8 cellular contexts compared by ENCODE assay signal in the genomic region with DNA sequence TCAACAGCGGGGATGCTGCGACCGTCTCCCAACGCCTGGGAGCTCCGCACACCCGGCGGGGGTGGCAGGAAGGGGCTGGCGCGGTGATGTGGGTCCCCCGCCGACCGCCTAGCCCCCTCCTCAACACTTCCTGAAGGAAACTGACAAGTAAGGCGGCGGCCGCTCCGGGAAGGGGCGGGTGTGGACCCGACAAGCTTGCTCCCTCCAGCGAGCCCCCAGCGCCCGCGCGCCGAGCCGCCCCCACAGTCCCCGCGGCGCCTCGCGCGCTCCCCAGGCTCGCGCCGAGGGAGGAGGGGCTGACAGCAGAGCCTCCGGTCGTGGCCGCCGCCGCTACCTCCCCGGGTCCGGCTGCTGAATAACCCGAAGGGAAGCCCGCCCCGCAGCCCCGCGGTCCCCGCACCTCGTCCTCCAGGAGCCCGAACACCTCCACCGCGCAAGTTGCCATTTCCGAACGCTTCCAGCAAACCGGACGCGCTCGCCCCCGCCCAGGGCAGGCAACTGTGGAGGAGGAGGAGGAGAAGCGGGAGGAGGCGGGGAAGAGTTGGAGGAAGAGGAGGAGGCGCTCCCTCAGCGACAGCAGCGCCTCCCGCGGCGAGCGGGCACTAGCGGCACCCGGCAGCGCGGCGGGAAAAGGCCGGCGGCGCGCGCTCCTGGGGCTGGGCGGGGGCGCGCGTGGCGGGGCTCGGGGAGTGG. TPM values are rescaled to one million over a fixed set of nuclear protein-coding genes. Genes with fewer than 3 reads are reported as not detected.
A peak's percentile ranks its signal among the peaks of the same experiment; 100 is the strongest.
DNase-seq lines count a peak whose midpoint lies in the region; ATAC-seq and TF ChIP-seq lines count a peak whose summit lies in the region.

A gene (minus strand): TSS at position 502 of the 693 bp plus-strand sequence. CDS start 57 bp downstream, at position 445.

- peak; percentile 67 for DNase-seq in NOMO-1 treated with DMSO at 0.1 percent for 48 hours (lab: John Stamatoyannopoulos, UW; ENCODE audit: unreplicated experiment)
- peak; percentile 81 for DNase-seq in activated CD8-positive, alpha-beta memory T cell treated with anti-CD3 and anti-CD28 coated beads, Interleukin-2, amount 10 ng/mL, durations not matched to agents 7 days and 5 days
- peak; percentile 94 for DNase-seq in mesenteric fat pad (ENCODE audit: low spot score)
- peak; percentile 31 for DNase-seq in stimulated activated CD8-positive, alpha-beta memory T cell treated with anti-CD3 and anti-CD28 coated beads, Interleukin-15, amount 100 ng/mL, for 1 hour (ENCODE audit: low read depth)

- H3K9me3 ChIP-seq in endocrine pancreas (ENCODE audit: control insufficient read depth, low read length): no peaks in the 10 kb centered on the region

- ATAC-seq in GM19438 (IDR thresholded peaks at IDR 0.05; ENCODE audit: low read depth, unreplicated experiment) (peak; percentile 90), HG03571 (IDR thresholded peaks at IDR 0.05; ENCODE audit: unreplicated experiment) (peak; percentile 90)
- peak; percentile 91 for ATAC-seq in activated CD8-positive, alpha-beta memory T cell treated with anti-CD3 and anti-CD28 coated beads, Interleukin-2, amount 10 ng/mL, durations not matched to agents 7 days and 5 days

- H3K27me3 Mint-ChIP-seq in activated CD8-positive, alpha-beta memory T cell treated with anti-CD3 and anti-CD28 coated beads, Interleukin-2, amount 10 ng/mL, durations not matched to agents 7 days and 5 days: peaks cover 37% of the 10 kb centered on the region

- CTCF ChIA-PET in activated CD8-positive, alpha-beta memory T cell treated with anti-CD3 and anti-CD28 coated beads, Interleukin-2, amount 10 ng/mL, durations not matched to agents 7 days and 5 days (lab: Charles Lee): interaction anchor here (1.0 to 2.0 kb wide), 8 partner anchors 8 to 256 kb away, joined by 3 to 10 read pairs (median 3); no protein-coding TSS in a partner anchor

- H3K9ac ChIP-seq in endocrine pancreas (ENCODE audit: control insufficient read depth, insufficient read depth, low read length): peak within 1 kb of the TSS; percentile 77

- H3K4me3 Mint-ChIP-seq in activated CD8-positive, alpha-beta memory T cell treated with anti-CD3 and anti-CD28 coated beads, Interleukin-2, amount 10 ng/mL, durations not matched to agents 7 days and 5 days: peak within 1 kb of the TSS; percentile 85

- peak within 1 kb of the TSS; percentile 78 for H3K4me3 ChIP-seq in endocrine pancreas (ENCODE audit: control insufficient read depth, insufficient read depth, low read length)

- no peaks in the 10 kb centered on the region for H3K9me3 Mint-ChIP-seq in activated CD8-positive, alpha-beta memory T cell treated with anti-CD3 and anti-CD28 coated beads, Interleukin-2, amount 10 ng/mL, durations not matched to agents 7 days and 5 days (ENCODE audit: low read depth)

- H3K27ac Mint-ChIP-seq in activated CD8-positive, alpha-beta memory T cell treated with anti-CD3 and anti-CD28 coated beads, Interleukin-2, amount 10 ng/mL, durations not matched to agents 7 days and 5 days: peak within 1 kb of the TSS; percentile 58

- peaks cover 16% of the 10 kb centered on the region for H3K4me1 Mint-ChIP-seq in activated CD8-positive, alpha-beta memory T cell treated with anti-CD3 and anti-CD28 coated beads, Interleukin-2, amount 10 ng/mL, durations not matched to agents 7 days and 5 days

- no peaks in the 10 kb centered on the region for H3K36me3 ChIP-seq in endocrine pancreas (ENCODE audit: control insufficient read depth, insufficient read depth, low read length)

- peaks cover 7% of the 10 kb centered on the region for H3K36me3 Mint-ChIP-seq in activated CD8-positive, alpha-beta memory T cell treated with anti-CD3 and anti-CD28 coated beads, Interleukin-2, amount 10 ng/mL, durations not matched to agents 7 days and 5 days

- H3K4me1 ChIP-seq in endocrine pancreas (ENCODE audit: control insufficient read depth, insufficient read depth, low read length): no peaks in the 10 kb centered on the region

- H3K27me3 ChIP-seq in endocrine pancreas (ENCODE audit: control insufficient read depth, insufficient read depth, low read length): no peaks in the 10 kb centered on the region

- H3K27ac ChIP-seq in C4-2B: peak within 1 kb of the TSS; percentile 52

- TF ChIP-seq CTCF in C4-2B (conservative IDR thresholded peaks at IDR 0.05): peak; percentile 86

RNA-seq across cellular contexts. Expression of the gene that starts here (rescaled TPM):
- 10 to 100 TPM in 1 of 2 experiments, 1 to 10 TPM in 1; 9.9 to 14.9 TPM for total RNA-seq in activated CD8-positive, alpha-beta memory T cell treated with anti-CD3 and anti-CD28 coated beads, Interleukin-2, amount 10 ng/mL, durations not matched to agents 7 days and 5 days
- total RNA-seq in mesenteric fat pad: 16.1 TPM

Comparison
In these comparisons a context has a peak if more than half of its experiments do, and no peak if none do; other contexts are left out.
1. Peak in every context shown above with its lines: DNase-seq, ATAC-seq, H3K4me3 ChIP-seq and H3K27ac ChIP-seq.
2. DNase-seq: peak in every context shown above with its lines; median percentile 94 in mesenteric fat pad; 81 in activated CD8-positive, alpha-beta memory T cell treated with anti-CD3 and anti-CD28 coated beads, Interleukin-2, amount 10 ng/mL, durations not matched to agents 7 days and 5 days; 67 in NOMO-1 treated with DMSO at 0.1 percent for 48 hours; 31 in stimulated activated CD8-positive, alpha-beta memory T cell treated with anti-CD3 and anti-CD28 coated beads, Interleukin-15, amount 100 ng/mL, for 1 hour.